In genomic region chr6:97049254-97050004, GRCh38 we compare ENCODE assay signal across 8 cellular contexts.
DNase-seq lines count a peak whose midpoint lies in the region; ATAC-seq and TF ChIP-seq lines count a peak whose summit lies in the region.

No MANE protein-coding gene starts in this region.

- POLR2A ChIA-PET in IMR-90 (lab: Charles Lee; ENCODE audit: unreplicated experiment), result no interaction called here
- POLR2A ChIA-PET in HEK293T (lab: Yijun Ruan, JAX), result no interaction called here

- no peak overlapping the region for H3K4ac ChIP-seq in IMR-90 (ENCODE audit: low read depth, low read length)

- no peak overlapping the region for H4K8ac ChIP-seq in IMR-90 (ENCODE audit: low read depth in 2 of 2, low read length in 2 of 2)

- no peak overlapping the region for H2BK15ac ChIP-seq in IMR-90 (ENCODE audit: low read depth, low read length)

- no peak overlapping the region for H2BK5ac ChIP-seq in IMR-90 (ENCODE audit: low read depth, low read length, poor library complexity, severe bottlenecking)

- H2BK120ac ChIP-seq in IMR-90 (ENCODE audit: low read depth, low read length), result no peak overlapping the region

- no peak overlapping the region for H4K91ac ChIP-seq in IMR-90 (ENCODE audit: insufficient read depth, low read depth, low read length)

- no peak overlapping the region for H3K23ac ChIP-seq in IMR-90 (ENCODE audit: low read depth, low read length)

- dilution Hi-C loops in IMR-90 (cut with HindIII; ENCODE audit: low sequenced_read_pairs, unreplicated experiment), result no loop called here

- no peaks in the 10 kb centered on the region for H3K79me1 ChIP-seq in IMR-90 (ENCODE audit: low read depth in 1 of 2, low read length in 2 of 2)

- H4K5ac ChIP-seq in IMR-90 (ENCODE audit: low read depth, low read length), result no peak overlapping the region

- no peak overlapping the region for H3K18ac ChIP-seq in IMR-90 (ENCODE audit: low read depth, low read length)

- no peak overlapping the region for H3K56ac ChIP-seq in IMR-90 (ENCODE audit: extremely low read depth, insufficient read depth, low read length)

- TF ChIP-seq RAD21 in IMR-90 (IDR thresholded peaks at IDR 0.05; ENCODE audit: low read length), result no peak

- no TSS peak for BruUV-seq in IMR-90 (replicated peaks; lab: Mats Ljungman, UMichigan)

- CTCF ChIA-PET in IMR-90 (lab: Yijun Ruan, JAX) (no interaction called here), HEK293T (lab: Yijun Ruan, JAX) (interaction anchor here (0.6 kb wide), 1 partner anchor 118 kb away, joined by 3 read pairs; no protein-coding TSS in a partner anchor)

- TF ChIP-seq CTCF in IMR-90 (conservative IDR thresholded peaks at IDR 0.05; ENCODE audit: low read depth, low read length) (no peak), upper lobe of right lung (IDR thresholded peaks at IDR 0.05) (no peak), thyroid gland (IDR thresholded peaks at IDR 0.05) (no peak)

- no peaks in the 10 kb centered on the region for H3K4me1 ChIP-seq in IMR-90 (ENCODE audit: control insufficient read depth, insufficient read depth, low read length)
- no peaks in the 10 kb centered on the region for H3K4me1 ChIP-seq in upper lobe of right lung
- peaks cover 7 to 9% of the 10 kb centered on the region in 2 donors for H3K4me1 ChIP-seq in thyroid gland

- DNase-seq in IMR-90 (no peak), amniotic epithelial cell (ENCODE audit: low read depth) (peak; percentile 1), upper lobe of right lung (no peak), cortex of kidney (lab: John Stamatoyannopoulos, UW) (no peak), thyroid gland (no peak), HEK293T (ENCODE audit: extremely low spot score) (no peak)

- no peak overlapping the region for H3K27ac ChIP-seq in IMR-90 (ENCODE audit: insufficient read depth, low read length)
- H3K27ac ChIP-seq in upper lobe of right lung, result no peak overlapping the region
- H3K27ac ChIP-seq in thyroid gland, result no peak overlapping the region

- no peaks in the 10 kb centered on the region for H3K36me3 ChIP-seq in IMR-90 (ENCODE audit: control insufficient read depth, insufficient read depth, low read length)
- H3K36me3 ChIP-seq in upper lobe of right lung, result no peaks in the 10 kb centered on the region
- H3K36me3 ChIP-seq in thyroid gland, result no peaks in the 10 kb centered on the region

- WGBS in IMR-90 (ENCODE audit: extremely low coverage in 2 of 2, insufficient read length in 1 of 2), 2 experiments, result no CpG with 5 or more reads among the region's 8 CpGs
- 73 to 88% methylated on average over 8 of the region's 8 CpGs for WGBS in thyroid gland, 2 donors

- no peaks in the 10 kb centered on the region for H3K9me3 ChIP-seq in IMR-90 (ENCODE audit: control insufficient read depth, insufficient read depth, low read length)
- no peaks in the 10 kb centered on the region for H3K9me3 ChIP-seq in upper lobe of right lung
- H3K9me3 ChIP-seq in thyroid gland, result no peaks in the 10 kb centered on the region

- no peak overlapping the region for H2BK20ac ChIP-seq in IMR-90 (ENCODE audit: low read depth, low read length)

- H3K4me2 ChIP-seq in IMR-90 (ENCODE audit: low read depth, low read length), result no peak overlapping the region

- no peak overlapping the region for H2AK9ac ChIP-seq in IMR-90 (replicated peaks; ENCODE audit: low read depth, low read length, poor library complexity)

- H2AK5ac ChIP-seq in IMR-90 (ENCODE audit: low read depth, low read length), result no peak overlapping the region

- no peaks in the 10 kb centered on the region for H4K20me1 ChIP-seq in IMR-90 (ENCODE audit: insufficient read depth, low read length)

- H3K4me3 ChIP-seq in IMR-90 (ENCODE audit: insufficient read depth, low read depth, low read length), result no peak overlapping the region
- no peak overlapping the region for H3K4me3 ChIP-seq in upper lobe of right lung
- H3K4me3 ChIP-seq in thyroid gland (replicated peaks in 1 of 3), result no peak overlapping the region

- ATAC-seq in GM18511 (IDR thresholded peaks at IDR 0.05; ENCODE audit: unreplicated experiment), result peak; percentile 96
- ATAC-seq in GM21717 (IDR thresholded peaks at IDR 0.05; ENCODE audit: unreplicated experiment), result peak; percentile 96
- ATAC-seq in IMR-90 (ENCODE audit: low read depth), result no peak
- ATAC-seq in upper lobe of right lung, result peak; percentile 62

- no peak overlapping the region for H3K14ac ChIP-seq in IMR-90 (replicated peaks; ENCODE audit: low read depth, low read length)

- TF ChIP-seq POLR2A in IMR-90 (IDR thresholded peaks at IDR 0.05; ENCODE audit: low read depth, low read length) (no peak), thyroid gland (IDR thresholded peaks at IDR 0.05) (no peak)

- H3K9me1 ChIP-seq in IMR-90 (ENCODE audit: insufficient read depth, low read length), result no peaks in the 10 kb centered on the region

- H2AFZ ChIP-seq in IMR-90 (replicated peaks; ENCODE audit: low read length, poor library complexity), result no peak overlapping the region

- H3K27me3 ChIP-seq in IMR-90 (ENCODE audit: control insufficient read depth, insufficient read depth, low read length), result 0 out of 2 replicates have a peak, but pooled peaks cover 1% of the 10 kb centered on the region
- H3K27me3 ChIP-seq in upper lobe of right lung, result no peaks in the 10 kb centered on the region
- H3K27me3 ChIP-seq in thyroid gland, result no peaks in the 10 kb centered on the region

- in situ Hi-C loops in IMR-90 (cut with MboI; ENCODE audit: low sequenced_read_pairs), result loop anchor here (25.0 kb wide), 2 partner anchors 338 to 1687 kb away; no protein-coding TSS in a partner anchor

- no peak overlapping the region for H3K9ac ChIP-seq in IMR-90 (ENCODE audit: low read depth, low read length)

- intact Hi-C loops in IMR-90 (cut with micrococcal nuclease), result loop anchor here (10.0 kb wide), 2 partner anchors 505 to 1685 kb away; no protein-coding TSS in a partner anchor
- intact Hi-C loops in upper lobe of right lung (cut with DNase I), result no loop called here
- intact Hi-C loops in thyroid gland (cut with DNase I), result no loop called here

TF ChIP-seq in IMR-90, 13 proteins besides CTCF, POLR2A, EP300 and RAD21:
- TF ChIP-seq MAFK (IDR thresholded peaks at IDR 0.05; ENCODE audit: low read depth, low read length), result no peak
- TF ChIP-seq ELK1 (IDR thresholded peaks at IDR 0.05; ENCODE audit: borderline replicate concordance, low read depth, low read length), result no peak
- TF ChIP-seq FOS (IDR thresholded peaks at IDR 0.05; ENCODE audit: low read depth, low read length), result no peak
- no peak for TF ChIP-seq MXI1 (IDR thresholded peaks at IDR 0.05; ENCODE audit: borderline replicate concordance, low read depth, low read length)
- TF ChIP-seq CEBPB (IDR thresholded peaks at IDR 0.05; ENCODE audit: low read depth, low read length), result peak; percentile 46; the same call in 1 of the 2 replicates
TF ChIP-seq in IMR-90: peak in this region for 1.

TF ChIP-seq in HEK293T, 16 proteins besides CTCF, POLR2A, EP300 and RAD21:
- TF ChIP-seq FOXK2 (IDR thresholded peaks at IDR 0.05) (no peak), BHLHE40 (IDR thresholded peaks at IDR 0.05; ENCODE audit: borderline replicate concordance) (no peak)
